ENCODE assay signal across 8 cellular contexts in the genomic region with DNA sequence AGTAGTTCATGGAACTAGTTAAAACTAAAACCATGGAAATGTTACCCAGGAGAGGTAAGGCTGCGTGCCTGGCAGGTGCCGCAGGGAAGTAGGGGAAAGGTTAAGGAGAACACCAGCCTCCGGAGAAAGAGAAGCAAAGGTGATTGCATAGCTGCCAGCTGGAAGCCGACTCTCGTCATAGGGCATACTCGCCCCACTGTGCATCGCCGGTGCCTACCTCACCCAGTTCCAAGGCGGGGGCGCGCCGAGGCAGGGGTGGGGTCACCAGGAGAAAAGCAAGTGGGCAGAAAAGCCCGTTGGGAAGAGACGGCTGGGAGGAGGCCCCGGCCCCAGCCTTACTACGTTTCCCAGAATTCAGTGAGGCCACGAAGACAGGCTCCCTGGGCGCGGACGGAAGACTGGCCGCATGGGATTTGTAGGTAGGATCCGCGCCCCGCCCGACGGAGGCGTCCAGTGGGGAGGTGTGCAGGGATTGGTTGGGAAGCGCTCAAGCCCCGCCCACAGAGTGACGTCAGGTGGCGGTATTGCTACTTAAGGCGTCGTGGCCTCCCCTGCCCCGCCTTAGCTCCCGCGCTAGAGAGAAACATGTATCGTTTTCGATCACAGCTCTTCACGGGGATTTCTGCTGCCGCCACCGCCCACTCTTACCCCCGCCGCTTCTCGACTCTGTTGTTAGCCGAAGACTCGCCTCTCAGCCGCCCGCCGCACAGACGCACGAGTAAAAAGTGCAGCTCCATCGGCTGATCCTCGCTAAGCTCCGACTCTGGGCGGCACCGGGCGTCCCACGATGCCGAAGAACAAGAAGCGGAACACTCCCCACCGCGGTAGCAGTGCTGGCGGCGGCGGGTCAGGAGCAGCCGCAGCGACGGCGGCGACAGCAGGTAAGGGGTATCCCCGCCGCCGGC. TPM values are rescaled to one million over a fixed set of nuclear protein-coding genes. Genes with fewer than 3 reads are reported as not detected.
DNase-seq lines count a peak whose midpoint lies in the region; ATAC-seq lines count a peak whose summit lies in the region.

A gene with protein sequence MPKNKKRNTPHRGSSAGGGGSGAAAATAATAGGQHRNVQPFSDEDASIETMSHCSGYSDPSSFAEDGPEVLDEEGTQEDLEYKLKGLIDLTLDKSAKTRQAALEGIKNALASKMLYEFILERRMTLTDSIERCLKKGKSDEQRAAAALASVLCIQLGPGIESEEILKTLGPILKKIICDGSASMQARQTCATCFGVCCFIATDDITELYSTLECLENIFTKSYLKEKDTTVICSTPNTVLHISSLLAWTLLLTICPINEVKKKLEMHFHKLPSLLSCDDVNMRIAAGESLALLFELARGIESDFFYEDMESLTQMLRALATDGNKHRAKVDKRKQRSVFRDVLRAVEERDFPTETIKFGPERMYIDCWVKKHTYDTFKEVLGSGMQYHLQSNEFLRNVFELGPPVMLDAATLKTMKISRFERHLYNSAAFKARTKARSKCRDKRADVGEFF (plus strand): TSS at position 559 of the 905 bp plus-strand sequence. CDS start 229 bp downstream, at position 788.

- DNase-seq in C1 segment of cervical spinal cord (lab: John Stamatoyannopoulos, UW) = peak; percentile 87 to 99 (median 98)
- DNase-seq in NCI-H748 treated with DMSO at 0.1 percent for 48 hours (lab: John Stamatoyannopoulos, UW) = peak; percentile 96
- peak; percentile 99 to 100 for DNase-seq in activated CD4-positive, alpha-beta T cell treated with anti-CD3 and anti-CD28 coated beads, Interleukin-2, amount 50 U/mL, for 24 hours (ENCODE audit: low read depth in 1 of 2, low spot score in 1 of 2)
- DNase-seq in dedifferentiated amniotic fluid mesenchymal stem cell (ENCODE audit: extremely low spot score) = peak; percentile 99
- peak; percentile 99 for DNase-seq in left lobe of liver (ENCODE audit: low spot score)
- peak; percentile 96 for DNase-seq in stimulated activated CD4-positive, alpha-beta T cell treated with anti-CD3 and anti-CD28 coated beads, Interleukin-2, amount 100 ng/mL, for 4 hours (ENCODE audit: low read depth)

- ATAC-seq in GM19372 (IDR thresholded peaks at IDR 0.05; ENCODE audit: low read depth, unreplicated experiment) (peak; percentile 65), HG03558 (IDR thresholded peaks at IDR 0.05; ENCODE audit: extremely low read depth, unreplicated experiment) (peak; percentile 56), left lobe of liver (peak; percentile 86)

RNA-seq across cellular contexts. Expression of the gene that starts here (rescaled TPM):
- 27.6 TPM for total RNA-seq in left lobe of liver

Comparison
In these comparisons a context has a peak if more than half of its experiments do, and no peak if none do; other contexts are left out.
1. Peak in every context shown above with its lines: DNase-seq and ATAC-seq.